Comparison of ENCODE assay signal across 19 cellular contexts in genomic region chr20:25179439-25180089, GRCh38. TPM values are rescaled to one million over a fixed set of nuclear protein-coding genes. Genes with fewer than 3 reads are reported as not detected.
DNase-seq lines count a peak whose midpoint lies in the region; ATAC-seq and TF ChIP-seq lines count a peak whose summit lies in the region.
"Had no signal": no experiment of that assay in that cellular context is flagged by ENCODE, and none has a peak within 500 bp of the region (broad histone marks: within the 10 kb centered on the region; RNA-seq: fewer than 3 reads in every experiment).

No MANE protein-coding gene starts in this region.

- H3K27me3 ChIP-seq in gastroesophageal sphincter, result no peaks in the 10 kb centered on the region
- H3K27me3 ChIP-seq: adrenal gland, left lung, sigmoid colon, tibial nerve had no signal

- CTCF ChIA-PET in HEK293 (lab: Yijun Ruan, JAX), result interaction anchor here (0.6 to 3.2 kb wide), 18 partner anchors 8 to 1760 kb away, joined by 3 to 24 read pairs (median 4); partner anchors contain the start of gene APMAP

- 15 to 39% methylated on average over 4 to 7 of the region's 15 CpGs for WGBS in gastroesophageal sphincter (ENCODE audit: low coverage in 1 of 2), 2 donors

- no peak overlapping the region for H3K27ac Mint-ChIP-seq in type B pancreatic cell
- H3K27ac Mint-ChIP-seq: activated CD4-positive, alpha-beta memory T cell treated with anti-CD3 and anti-CD28 coated beads for 36 hours; activated naive CD4-positive, alpha-beta T cell treated with anti-CD3 and anti-CD28 coated beads for 36 hours; activated T-cell treated with anti-CD3 and anti-CD28 coated beads, Interleukin-2, amount 50 U/mL, for 72 hours; neural progenitor cell; progenitor cell of endocrine pancreas had no signal

- H3K27me3 Mint-ChIP-seq in type B pancreatic cell, result peaks cover 39% of the 10 kb centered on the region

- no peak for DNase-seq in type B pancreatic cell (ENCODE audit: extremely low spot score, unreplicated experiment)
- DNase-seq in NCI-H69 (lab: John Stamatoyannopoulos, UW), result no peak
- DNase-seq: activated CD4-positive, CD25-positive, alpha-beta regulatory T cell treated with anti-CD3 and anti-CD28 coated beads, Interleukin-2, amount 50 U/mL, for 72 hours; DMS79 had no signal

- H3K4me1 ChIP-seq in HEK293 (ENCODE audit: control insufficient read depth, insufficient read depth, low read length) (no peaks in the 10 kb centered on the region), gastroesophageal sphincter (peaks cover 0 to 18% (median 0%) of the 10 kb centered on the region in 3 donors)
- H3K4me1 ChIP-seq: adrenal gland, neural progenitor cell had no signal

- no peak for ATAC-seq in gastroesophageal sphincter
- ATAC-seq in GM21423 (IDR thresholded peaks at IDR 0.05; ENCODE audit: unreplicated experiment), result no peak
- no peak for ATAC-seq in GM19463 (IDR thresholded peaks at IDR 0.05; ENCODE audit: unreplicated experiment)

- POLR2A ChIA-PET in HEK293 (lab: Yijun Ruan, JAX), result no interaction called here

- H3K4me3 ChIP-seq in HEK293 (ENCODE audit: low read depth, low read length) (no peak overlapping the region), gastroesophageal sphincter (no peak overlapping the region)
- H3K4me3 ChIP-seq: adrenal gland, left lung, neural progenitor cell, sigmoid colon, tibial nerve had no signal

- H3K9me3 ChIP-seq in HEK293 (ENCODE audit: control insufficient read depth, insufficient read depth, low read depth, low read length), result no peaks in the 10 kb centered on the region
- peaks cover 0 to 12% (median 0%) of the 10 kb centered on the region in 3 donors for H3K9me3 ChIP-seq in gastroesophageal sphincter
- H3K9me3 ChIP-seq: sigmoid colon had no signal

- peaks cover 6% of the 10 kb centered on the region for H3K9me3 Mint-ChIP-seq in type B pancreatic cell

- TF ChIP-seq CTCF in HEK293 (tag by site-specific recombination; IDR thresholded peaks at IDR 0.05) (no peak), VCaP (conservative IDR thresholded peaks at IDR 0.05) (no peak; the same call in none of the 2 replicates), gastroesophageal sphincter (IDR thresholded peaks at IDR 0.05) (no peak), type B pancreatic cell (conservative IDR thresholded peaks at IDR 0.05) (peak; percentile 35)

- H3K4me3 Mint-ChIP-seq in type B pancreatic cell, result no peak overlapping the region
- H3K4me3 Mint-ChIP-seq: activated CD4-positive, alpha-beta memory T cell treated with anti-CD3 and anti-CD28 coated beads for 36 hours; activated naive CD4-positive, alpha-beta T cell treated with anti-CD3 and anti-CD28 coated beads for 36 hours; activated T-cell treated with anti-CD3 and anti-CD28 coated beads, Interleukin-2, amount 50 U/mL, for 72 hours; brain; neural progenitor cell had no signal

- H3K4me1 Mint-ChIP-seq in type B pancreatic cell (ENCODE audit: unreplicated experiment), result peaks cover 6% of the 10 kb centered on the region
- H3K4me1 Mint-ChIP-seq: brain, neural progenitor cell had no signal

- TF ChIP-seq POLR2A in gastroesophageal sphincter (IDR thresholded peaks at IDR 0.05), result no peak

- TF ChIP-seq EP300 in gastroesophageal sphincter (IDR thresholded peaks at IDR 0.05), result no peak

- no peaks in the 10 kb centered on the region for H3K36me3 Mint-ChIP-seq in type B pancreatic cell
- H3K36me3 Mint-ChIP-seq: brain, neural progenitor cell had no signal

- H3K27ac ChIP-seq in HEK293 (ENCODE audit: extremely low read depth, low read depth, low read length) (no peak overlapping the region), VCaP (peak overlapping the region; percentile 64; the same call in 1 of the 2 replicates), gastroesophageal sphincter (peak overlapping the region in 3 of 4 donors; percentile 52 to 73 (median 58))
- H3K27ac ChIP-seq: neural progenitor cell had no signal

- no peaks in the 10 kb centered on the region for H3K36me3 ChIP-seq in HEK293 (ENCODE audit: control insufficient read depth in 2 of 2, insufficient read depth in 1 of 2, low read length in 2 of 2)
- H3K36me3 ChIP-seq in gastroesophageal sphincter, result no peaks in the 10 kb centered on the region
- H3K36me3 ChIP-seq: adrenal gland, left lung, neural progenitor cell, sigmoid colon, tibial nerve had no signal

TF ChIP-seq in HEK293, 187 proteins besides CTCF, POLR2A, EP300 and RAD21:
- TF ChIP-seq, protein P1, sequence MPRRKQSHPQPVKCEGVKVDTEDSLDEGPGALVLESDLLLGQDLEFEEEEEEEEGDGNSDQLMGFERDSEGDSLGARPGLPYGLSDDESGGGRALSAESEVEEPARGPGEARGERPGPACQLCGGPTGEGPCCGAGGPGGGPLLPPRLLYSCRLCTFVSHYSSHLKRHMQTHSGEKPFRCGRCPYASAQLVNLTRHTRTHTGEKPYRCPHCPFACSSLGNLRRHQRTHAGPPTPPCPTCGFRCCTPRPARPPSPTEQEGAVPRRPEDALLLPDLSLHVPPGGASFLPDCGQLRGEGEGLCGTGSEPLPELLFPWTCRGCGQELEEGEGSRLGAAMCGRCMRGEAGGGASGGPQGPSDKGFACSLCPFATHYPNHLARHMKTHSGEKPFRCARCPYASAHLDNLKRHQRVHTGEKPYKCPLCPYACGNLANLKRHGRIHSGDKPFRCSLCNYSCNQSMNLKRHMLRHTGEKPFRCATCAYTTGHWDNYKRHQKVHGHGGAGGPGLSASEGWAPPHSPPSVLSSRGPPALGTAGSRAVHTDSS (tag by site-specific recombination; IDR thresholded peaks at IDR 0.05), result peak; percentile 34
- TF ChIP-seq ZEB2 (tag by site-specific recombination; IDR thresholded peaks at IDR 0.05), result no peak
TF ChIP-seq in HEK293: peak in this region for 1.

RNA-seq across cellular contexts. Expression of gene ENTPD6, which starts 15.9 kb away (rescaled TPM):
- total RNA-seq in gastroesophageal sphincter (10 to 100 TPM; 34.8 to 49.2 (median 43.9) TPM), type B pancreatic cell (ENCODE audit: low replicate concordance) (64.1 and 78.3 TPM in 2 replicates)
